ENCODE assay signal across 28 cellular contexts in the genomic region with DNA sequence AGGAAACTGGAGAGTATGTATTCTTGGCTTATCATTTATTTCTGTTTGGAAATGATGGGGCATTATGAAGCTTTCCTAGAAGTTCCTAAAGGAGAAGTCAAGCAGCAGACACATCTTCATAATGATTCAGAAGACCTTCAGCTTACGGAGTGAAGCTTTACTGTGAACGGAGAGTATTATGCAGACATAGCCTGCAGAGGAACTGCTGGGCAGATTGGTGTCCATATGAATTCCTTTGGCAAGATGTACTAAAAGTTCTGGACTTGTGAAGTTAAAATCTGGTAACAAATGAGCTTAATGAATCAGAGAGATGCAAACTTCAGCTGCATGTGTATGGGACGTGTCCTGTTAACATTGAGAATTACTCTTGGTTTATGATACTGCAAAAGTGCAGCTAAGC.
"Had no signal": no experiment of that assay in that cellular context is flagged by ENCODE, and none has a peak within 500 bp of the region (broad histone marks: within the 10 kb centered on the region; RNA-seq: fewer than 3 reads in every experiment).

No MANE protein-coding gene starts in this region.

- H3K4me3 ChIP-seq: ascending aorta, cardiac muscle cell had no signal

- H3K9me3 ChIP-seq: ascending aorta had no signal

- H3K27ac ChIP-seq: ascending aorta, cardiac muscle cell, WERI-Rb-1 had no signal

- H3K4me1 ChIP-seq: ascending aorta had no signal

- H3K27me3 ChIP-seq: ascending aorta, cardiac muscle cell had no signal

- DNase-seq: activated CD4-positive, alpha-beta memory T cell treated with anti-CD3 and anti-CD28 coated beads, Interleukin-2, amount 10 ng/mL, durations not matched to agents 7 days and 5 days; activated CD4-positive, alpha-beta T cell treated with anti-CD3 and anti-CD28 coated beads for 1 hour; activated CD4-positive, alpha-beta T cell treated with anti-CD3 and anti-CD28 coated beads for 36 hours; activated CD4-positive, alpha-beta T cell treated with anti-CD3 and anti-CD28 coated beads for 48 hours; activated CD4-positive, alpha-beta T cell treated with anti-CD3 and anti-CD28 coated beads, Interleukin-2, amount 10 ng/mL, durations not matched to agents 7 days and 5 days; activated CD4-positive, alpha-beta T cell treated with anti-CD3 and anti-CD28 coated beads, Interleukin-2, amount 50 U/mL, for 48 hours; activated CD4-positive, CD25-positive, alpha-beta regulatory T cell; activated CD8-positive, alpha-beta memory T cell treated with anti-CD3 and anti-CD28 coated beads for 24 hours; activated CD8-positive, alpha-beta memory T cell treated with anti-CD3 and anti-CD28 coated beads, Interleukin-2, amount 10 ng/mL, durations not matched to agents 7 days and 5 days; activated CD8-positive, alpha-beta memory T cell treated with anti-CD3 and anti-CD28 coated beads, Interleukin-2, amount 50 U/mL, for 48 hours; activated CD8-positive, alpha-beta T cell treated with anti-CD3 and anti-CD28 coated beads, Interleukin-2, amount 10 ng/mL, durations not matched to agents 7 days and 5 days; activated effector memory CD4-positive, alpha-beta T cell treated with Interleukin-2 at 50 U/mL for 16 hours; activated gamma-delta T cell; activated naive CD4-positive, alpha-beta T cell treated with anti-CD3 and anti-CD28 coated beads, Interleukin-2, amount 10 ng/mL, durations not matched to agents 7 days and 5 days; activated naive CD4-positive, alpha-beta T cell treated with Interleukin-2 at 50 U/mL for 16 hours; activated naive CD8-positive, alpha-beta T cell treated with anti-CD3 and anti-CD28 coated beads, Interleukin-2, amount 10 ng/mL, durations not matched to agents 7 days and 5 days; activated naive CD8-positive, alpha-beta T cell treated with anti-CD3 and anti-CD28 coated beads, Interleukin-2, amount 50 U/mL, for 24 hours; activated T-cell treated with anti-CD3 and anti-CD28 coated beads, Interleukin-2, amount 50 U/mL, for 24 hours; activated T-cell treated with anti-CD3 and anti-CD28 coated beads, Interleukin-2, amount 50 U/mL, for 48 hours; amygdala; caudate nucleus; cerebellar nuclear complex; T-helper 1 cell; T-helper 2 cell; T-helper 9 cell; WERI-Rb-1 had no signal

- H3K36me3 ChIP-seq: ascending aorta, cardiac muscle cell, WERI-Rb-1 had no signal
